In genomic region chr5:125725686-125726085, GRCh38 we compare ENCODE assay signal across 22 cellular contexts.
"Had no signal": no experiment of that assay in that cellular context is flagged by ENCODE, and none has a peak within 500 bp of the region (broad histone marks: within the 10 kb centered on the region; RNA-seq: fewer than 3 reads in every experiment).

No MANE protein-coding gene starts in this region.

- H3K27ac ChIP-seq: ascending aorta, body of pancreas, KMS-11, PC-9 had no signal

- H3K36me3 ChIP-seq: ascending aorta had no signal

- H3K9ac ChIP-seq: KMS-11 had no signal

- H3K9me3 ChIP-seq: ascending aorta, body of pancreas had no signal

- H2AFZ ChIP-seq: PC-9 had no signal

- H3K4me1 ChIP-seq: ascending aorta, body of pancreas had no signal

- DNase-seq: activated CD4-positive, alpha-beta T cell treated with anti-CD3 and anti-CD28 coated beads, Interleukin-2, amount 10 ng/mL, durations not matched to agents 24 days and 14 days; activated CD4-positive, alpha-beta T cell treated with anti-CD3 and anti-CD28 coated beads, Interleukin-2, amount 50 U/mL, for 48 hours; activated CD4-positive, CD25-positive, alpha-beta regulatory T cell treated with anti-CD3 and anti-CD28 coated beads, Interleukin-2, amount 50 U/mL, for 72 hours; activated CD8-positive, alpha-beta memory T cell treated with anti-CD3 and anti-CD28 coated beads, Interleukin-2, amount 10 ng/mL, durations not matched to agents 7 days and 5 days; activated effector memory CD4-positive, alpha-beta T cell treated with Interleukin-2 at 50 U/mL for 16 hours; activated naive CD4-positive, alpha-beta T cell; activated T-cell treated with anti-CD3 and anti-CD28 coated beads, Interleukin-2, amount 50 U/mL, for 24 hours; amniotic stem cell; body of pancreas; central memory CD4-positive, alpha-beta T cell; NCI-H1092; NCI-H1417; NCI-H2029; NCI-H345; NCI-H510A; NCI-H526 treated with DMSO at 0.1 percent for 48 hours; PC-9; SIG-M5; T-helper 17 cell; T-helper 9 cell had no signal

- H3K27me3 ChIP-seq: ascending aorta, body of pancreas had no signal

- H3K4me3 ChIP-seq: ascending aorta, body of pancreas, PC-9 had no signal

- H3K4me2 ChIP-seq: KMS-11, PC-9 had no signal
